20 cellular contexts compared by ENCODE assay signal in the genomic region with DNA sequence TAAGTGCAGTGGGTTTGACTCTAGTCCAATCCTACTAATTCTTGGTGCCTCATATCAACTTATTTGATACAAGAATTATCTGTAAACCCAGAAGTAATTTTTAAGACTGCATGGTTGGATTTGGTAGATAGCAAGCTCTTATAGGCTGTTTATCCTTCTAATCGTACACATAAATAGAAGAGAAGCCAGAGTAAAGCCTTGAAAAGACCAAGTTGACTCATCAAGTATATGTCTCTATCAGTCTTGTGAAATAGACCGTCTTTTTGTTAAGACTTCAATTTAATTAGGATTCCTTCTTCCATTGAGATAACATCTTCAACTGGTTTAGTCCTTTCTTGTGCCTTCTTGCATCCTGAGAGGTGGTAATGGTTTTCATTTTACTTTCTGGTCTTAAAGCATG.
A peak's percentile ranks its signal among the peaks of the same experiment; 100 is the strongest.
DNase-seq lines count a peak whose midpoint lies in the region; ATAC-seq, FAIRE-seq and TF ChIP-seq lines count a peak whose summit lies in the region.
"Had no signal": no experiment of that assay in that cellular context is flagged by ENCODE, and none has a peak within 500 bp of the region (broad histone marks: within the 10 kb centered on the region; RNA-seq: fewer than 3 reads in every experiment).

No MANE protein-coding gene starts in this region.

- H2AK5ac ChIP-seq in mesendoderm (ENCODE audit: low read length), result no peak overlapping the region

- DNase-seq in GM23338 (ENCODE audit: low spot score) (no peak), OCI-M2 (lab: John Stamatoyannopoulos, UW; ENCODE audit: unreplicated experiment) (peak; percentile 79), K562 (ENCODE audit: extremely low read depth in 1 of 4, low spot score in 3 of 4) (peak in 1 of 4 experiments; percentile 20), mesendoderm (peak; percentile 2), SJCRH30 (no peak), GDM1 (lab: John Stamatoyannopoulos, UW) (no peak), NCI-H2107 (lab: John Stamatoyannopoulos, UW) (no peak), NCI-H2171 treated with DMSO at 0.1 percent for 48 hours (lab: John Stamatoyannopoulos, UW) (no peak)
- DNase-seq: 8988T; Calu3; CD4-positive, CD25-positive, alpha-beta regulatory T cell; DMS 273 treated with DMSO at 0.1 percent for 48 hours; DMS79; EL; GM23248; H9 had no signal

- no peaks in the 10 kb centered on the region for H3K79me2 ChIP-seq in GM23338 (replicated peaks; ENCODE audit: insufficient read depth)
- no peaks in the 10 kb centered on the region for H3K79me2 ChIP-seq in K562 (ENCODE audit: control insufficient read depth, insufficient read depth, low read length)
- no peaks in the 10 kb centered on the region for H3K79me2 ChIP-seq in mesendoderm (ENCODE audit: control insufficient read depth, insufficient read depth, low read length)

- TF ChIP-seq CTCF in GM23338 (conservative IDR thresholded peaks at IDR 0.05; ENCODE audit: low read depth in 2 of 2) (no peak), K562 (IDR thresholded peaks at IDR 0.05 in 2 of 3, conservative IDR thresholded peaks at IDR 0.05 in 1 of 3; ENCODE audit: insufficient read depth in 2 of 3, low read depth in 1 of 3, low read length in 3 of 3) (no peak)

- H3K18ac ChIP-seq in mesendoderm (ENCODE audit: low read length), result no peak overlapping the region

- 0% methylated on average over 2 of the region's 2 CpGs for WGBS in K562 (ENCODE audit: insufficient coverage, low coverage, missing lambda C conversion rate)
- no CpG with 5 or more reads among the region's 2 CpGs for WGBS in mesendoderm (ENCODE audit: extremely low coverage, insufficient coverage, low lambda C conversion rate)

- H3K27me3 Mint-ChIP-seq in GM23338 (ENCODE audit: insufficient read depth, low read depth, poor library complexity), result no peaks in the 10 kb centered on the region
- H3K27me3 Mint-ChIP-seq: CD4-positive, CD25-positive, alpha-beta regulatory T cell; IgD-negative memory B cell had no signal

- FAIRE-seq in K562 (lab: Jason Lieb, UNC), result no peak
- FAIRE-seq: G401.6, GM12892 had no signal

- no peak overlapping the region for H2BK5ac ChIP-seq in mesendoderm (ENCODE audit: low read length)

- no peak overlapping the region for H4K8ac ChIP-seq in mesendoderm (ENCODE audit: low read depth, low read length)

- no peak overlapping the region for H2BK120ac ChIP-seq in mesendoderm (ENCODE audit: low read depth, low read length)

- no peaks in the 10 kb centered on the region for H3K9me3 ChIP-seq in K562 (replicated peaks; ENCODE audit: control insufficient read depth, insufficient read depth, low read depth, low read length)
- no peaks in the 10 kb centered on the region for H3K9me3 ChIP-seq in SJCRH30 (replicated peaks)

- CTCF ChIA-PET in K562 (lab: Yijun Ruan, JAX; ENCODE audit: low intra/inter-chr PET ratio), result no interaction called here

- H3K4me3 Mint-ChIP-seq in GM23338, result no peak overlapping the region
- H3K4me3 Mint-ChIP-seq: CD4-positive, CD25-positive, alpha-beta regulatory T cell; H9; IgD-negative memory B cell had no signal

- no peaks in the 10 kb centered on the region for H3F3A ChIP-seq in GM23338 (replicated peaks; ENCODE audit: low read depth)

- no peak overlapping the region for H3K27ac Mint-ChIP-seq in GM23338
- H3K27ac Mint-ChIP-seq: CD4-positive, CD25-positive, alpha-beta regulatory T cell; H9; IgD-negative memory B cell had no signal

- no peak for TF ChIP-seq POLR2A in K562 (conservative IDR thresholded peaks at IDR 0.05)

- no peak overlapping the region for H3K4ac ChIP-seq in mesendoderm (ENCODE audit: low read depth, low read length)

- no peak for TF ChIP-seq EP300 in K562 (IDR thresholded peaks at IDR 0.05; ENCODE audit: low read length)

- no peak for ATAC-seq in GM23338
- no peak for ATAC-seq in K562

- peak overlapping the region; percentile 20; the same call in 1 of the 2 replicates for H2AFZ ChIP-seq in GM23338
- H2AFZ ChIP-seq in K562 (ENCODE audit: low read depth, low read length), result peak overlapping the region; percentile 38; the same call in 1 of the 2 replicates
- H2AFZ ChIP-seq: GM23248 had no signal

- no peak overlapping the region for H3K23ac ChIP-seq in mesendoderm (ENCODE audit: low read length)

- no peaks in the 10 kb centered on the region for H3K9me2 ChIP-seq in GM23338 (ENCODE audit: insufficient read depth)

- no peak overlapping the region for H3K4me3 ChIP-seq in GM23338
- H3K4me3 ChIP-seq in K562, result no peak overlapping the region
- H3K4me3 ChIP-seq in mesendoderm (ENCODE audit: low read length), result no peak overlapping the region
- no peak overlapping the region for H3K4me3 ChIP-seq in SJCRH30
- H3K4me3 ChIP-seq: BLaER1 treated with 17β-estradiol and CSF1 and Interleukin-3, amounts not matched to agents 10 nM and 100 nM; GM23248 had no signal

- intact Hi-C loops in K562 (cut with micrococcal nuclease), result no loop called here

- H3K36me3 Mint-ChIP-seq in GM23338 (ENCODE audit: low read depth), result no peaks in the 10 kb centered on the region
- H3K36me3 Mint-ChIP-seq: CD4-positive, CD25-positive, alpha-beta regulatory T cell; IgD-negative memory B cell had no signal

- H4K5ac ChIP-seq in mesendoderm (ENCODE audit: low read length), result no peak overlapping the region

- H3K9me3 Mint-ChIP-seq in GM23338, result no peaks in the 10 kb centered on the region
- H3K9me3 Mint-ChIP-seq: H9, IgD-negative memory B cell had no signal

- POLR2A ChIA-PET in K562 (lab: Yijun Ruan, JAX), result no interaction called here

- in situ Hi-C loops in K562 (cut with MboI), result no loop called here

- H3K4me2 ChIP-seq in GM23338 (no peak overlapping the region), K562 (ENCODE audit: insufficient read depth, low read length) (no peak overlapping the region), mesendoderm (ENCODE audit: low read length) (no peak overlapping the region)
- H3K4me2 ChIP-seq: BLaER1 treated with 17β-estradiol and CSF1 and Interleukin-3, amounts not matched to agents 10 nM and 100 nM had no signal

- no peak overlapping the region for H3K56ac ChIP-seq in mesendoderm (ENCODE audit: low read length)

- no peak overlapping the region for H3K9ac ChIP-seq in K562 (ENCODE audit: insufficient read depth in 1 of 2, low read depth in 2 of 2, low read length in 2 of 2)
- H3K9ac ChIP-seq in mesendoderm (ENCODE audit: low read length), result no peak overlapping the region
- H3K9ac ChIP-seq: BLaER1 treated with 17β-estradiol and CSF1 and Interleukin-3, amounts not matched to agents 10 nM and 100 nM; GM23248 had no signal

- H2BK15ac ChIP-seq in mesendoderm (replicated peaks; ENCODE audit: low read depth), result no peak overlapping the region

- no peaks in the 10 kb centered on the region for H3K27me3 ChIP-seq in GM23338 (ENCODE audit: insufficient read depth)
- H3K27me3 ChIP-seq in K562 (ENCODE audit: control insufficient read depth in 2 of 2, insufficient read depth in 2 of 2, low read length in 2 of 2), result no peaks in the 10 kb centered on the region
- H3K27me3 ChIP-seq in mesendoderm (ENCODE audit: insufficient read depth, low read length, poor library complexity), result no peaks in the 10 kb centered on the region
- no peaks in the 10 kb centered on the region for H3K27me3 ChIP-seq in SJCRH30
- H3K27me3 ChIP-seq: BLaER1 treated with 17β-estradiol and CSF1 and Interleukin-3, amounts not matched to agents 10 nM and 100 nM had no signal

- H4K20me1 ChIP-seq in GM23338 (replicated peaks; ENCODE audit: insufficient read depth) (no peaks in the 10 kb centered on the region), K562 (replicated peaks; ENCODE audit: control insufficient read depth, insufficient read depth, low read length) (no peaks in the 10 kb centered on the region)
- H4K20me1 ChIP-seq: BLaER1 treated with 17β-estradiol and CSF1 and Interleukin-3, amounts not matched to agents 10 nM and 100 nM had no signal

- H3K4me1 ChIP-seq in GM23338 (ENCODE audit: insufficient read depth) (no peaks in the 10 kb centered on the region), K562 (replicated peaks in 1 of 2; ENCODE audit: control insufficient read depth in 2 of 2, insufficient read depth in 2 of 2, low read length in 2 of 2) (peaks cover 0 to 3% of the 10 kb centered on the region in 2 experiments; a peak in 3 of 5 replicates), mesendoderm (ENCODE audit: control insufficient read depth, low read depth, low read length) (no peaks in the 10 kb centered on the region), SJCRH30 (no peaks in the 10 kb centered on the region)
- H3K4me1 ChIP-seq: BLaER1 treated with 17β-estradiol and CSF1 and Interleukin-3, amounts not matched to agents 10 nM and 100 nM had no signal

- BruUV-seq in K562 (replicated peaks; lab: Mats Ljungman, UMichigan), result no TSS peak

- H3K9me1 ChIP-seq in K562 (ENCODE audit: control insufficient read depth, insufficient read depth, low read length), result no peaks in the 10 kb centered on the region

- no peak for TF ChIP-seq RAD21 in K562 (CRISPR knock-in tag; conservative IDR thresholded peaks at IDR 0.05 in 1 of 2, IDR thresholded peaks at IDR 0.05 in 1 of 2)

- no peaks in the 10 kb centered on the region for H3K36me3 ChIP-seq in GM23338 (ENCODE audit: insufficient read depth)
- H3K36me3 ChIP-seq in K562 (ENCODE audit: control insufficient read depth, insufficient read depth, low read length), result no peaks in the 10 kb centered on the region; the same call in 2 of the 3 replicates
- H3K36me3 ChIP-seq in mesendoderm (ENCODE audit: control insufficient read depth, insufficient read depth, low read length), result no peaks in the 10 kb centered on the region
- no peaks in the 10 kb centered on the region for H3K36me3 ChIP-seq in SJCRH30
- H3K36me3 ChIP-seq: BLaER1 treated with 17β-estradiol and CSF1 and Interleukin-3, amounts not matched to agents 10 nM and 100 nM had no signal

- H3K79me1 ChIP-seq in mesendoderm (ENCODE audit: low read length), result no peaks in the 10 kb centered on the region

- H3K27ac ChIP-seq in GM23338 (ENCODE audit: low read depth) (no peak overlapping the region), K562 (ENCODE audit: extremely low read depth, low read depth, low read length) (no peak overlapping the region), mesendoderm (ENCODE audit: low read depth, low read length) (no peak overlapping the region), SJCRH30 (no peak overlapping the region)
- H3K27ac ChIP-seq: BLaER1 treated with 17β-estradiol and CSF1 and Interleukin-3, amounts not matched to agents 10 nM and 100 nM; GM23248 had no signal

- no peaks in the 10 kb centered on the region for H3K4me1 Mint-ChIP-seq in GM23338
- H3K4me1 Mint-ChIP-seq: CD4-positive, CD25-positive, alpha-beta regulatory T cell; H9; IgD-negative memory B cell had no signal

TF ChIP-seq in GM23338, 12 proteins besides CTCF, POLR2A, EP300 and RAD21:
- TF ChIP-seq JUNB (IDR thresholded peaks at IDR 0.05; ENCODE audit: unreplicated experiment), result no peak

TF ChIP-seq in K562, 482 proteins besides CTCF, POLR2A, EP300 and RAD21 (continues in another document):
- TF ChIP-seq CBFA2T3 (IDR thresholded peaks at IDR 0.05) (peak; percentile 67), POLR2H (tag; IDR thresholded peaks at IDR 0.05; ENCODE audit: low read depth) (no peak)

Comparison
In these comparisons a context has a peak if more than half of its experiments do, and no peak if none do; other contexts are left out.
1. DNase-seq: peak in OCI-M2 (single experiment) and mesendoderm (single experiment); none in GM23338 (single experiment), SJCRH30 (0 of 2), GDM1 (single experiment), NCI-H2107 (single experiment) and NCI-H2171 treated with DMSO at 0.1 percent for 48 hours (single experiment).